In the genomic region with DNA sequence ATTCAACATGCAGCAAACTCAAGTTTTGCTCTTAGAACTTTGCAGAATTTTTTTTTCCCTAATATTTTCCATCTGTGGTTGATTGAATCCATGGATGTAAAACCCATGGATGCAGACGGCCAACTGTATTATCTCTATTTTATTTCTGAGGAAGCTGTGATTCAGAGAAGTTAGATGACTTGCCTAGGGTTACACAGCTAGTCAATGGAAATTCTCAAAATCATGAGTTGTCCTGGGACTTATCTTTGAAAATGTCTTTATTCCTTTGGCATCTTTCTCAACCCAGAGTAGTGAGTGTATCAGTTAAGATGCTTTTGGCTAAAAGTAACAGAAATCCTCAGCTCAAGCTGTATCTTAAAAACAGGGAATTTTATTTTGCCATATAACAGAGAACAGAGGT, we compare ENCODE assay signal across 15 cellular contexts.
"Had no signal": no experiment of that assay in that cellular context is flagged by ENCODE, and none has a peak within 500 bp of the region (broad histone marks: within the 10 kb centered on the region; RNA-seq: fewer than 3 reads in every experiment).

No MANE protein-coding gene starts in this region.

- H3K36me3 Mint-ChIP-seq: activated naive CD4-positive, alpha-beta T cell treated with anti-CD3 and anti-CD28 coated beads, Interleukin-2, amount 50 U/mL, for 72 hours had no signal

- ATAC-seq: activated naive CD4-positive, alpha-beta T cell treated with anti-CD3 and anti-CD28 coated beads, Interleukin-2, amount 50 U/mL, for 72 hours; effector memory CD8-positive, alpha-beta T cell; heart left ventricle; stimulated activated naive CD8-positive, alpha-beta T cell treated with anti-CD3 and anti-CD28 coated beads, Interleukin-15, Interleukin-2, amounts not matched to agents 100 U/mL and 50 U/mL, for 24 hours; T-helper 17 cell had no signal

- H3K27me3 ChIP-seq: adrenal gland, heart left ventricle, right atrium auricular region, tibial artery had no signal

- H3K36me3 ChIP-seq: adrenal gland, heart left ventricle, left ventricle myocardium inferior, right atrium auricular region, tibial artery had no signal

- H3K9me3 Mint-ChIP-seq: effector memory CD8-positive, alpha-beta T cell had no signal

- H3K27ac ChIP-seq: adrenal gland, heart left ventricle, tibial artery had no signal

- H3K9me3 ChIP-seq: adrenal gland, heart left ventricle, left ventricle myocardium inferior, right atrium auricular region, tibial artery had no signal

- H3K4me3 ChIP-seq: adrenal gland, heart left ventricle, left ventricle myocardium inferior, right atrium auricular region, tibial artery had no signal

- H3K27ac Mint-ChIP-seq: activated naive CD4-positive, alpha-beta T cell treated with anti-CD3 and anti-CD28 coated beads, Interleukin-2, amount 50 U/mL, for 72 hours; activated T-helper 1 cell treated with anti-CD3 and anti-CD28 coated beads, Interleukin-12 subunit alpha, Interleukin-12 subunit beta, Interleukin-2, Interleukin-4 antibody, amounts not matched to agents 30 ng/mL and 10 ng/mL and 1 ng/mL, durations not matched to agents 14 hours and 24 hours and 36 hours; effector memory CD8-positive, alpha-beta T cell; progenitor cell of endocrine pancreas; T-helper 17 cell had no signal

- H3K4me3 Mint-ChIP-seq: activated T-helper 1 cell treated with anti-CD3 and anti-CD28 coated beads, Interleukin-12 subunit alpha, Interleukin-12 subunit beta, Interleukin-2, Interleukin-4 antibody, amounts not matched to agents 30 ng/mL and 10 ng/mL and 1 ng/mL, durations not matched to agents 14 hours and 24 hours and 36 hours; effector memory CD8-positive, alpha-beta T cell; T-helper 17 cell had no signal

- DNase-seq: activated CD4-positive, alpha-beta T cell treated with anti-CD3 and anti-CD28 coated beads, Interleukin-2, amount 50 U/mL, for 48 hours; activated gamma-delta T cell treated with Interleukin-2 at 50 U/mL for 16 hours; adrenal gland; effector memory CD8-positive, alpha-beta T cell; heart left ventricle; left ventricle myocardium inferior; occipital lobe; stimulated activated naive CD8-positive, alpha-beta T cell treated with anti-CD3 and anti-CD28 coated beads, Interleukin-15, Interleukin-2, amounts not matched to agents 100 U/mL and 50 U/mL, for 24 hours; substantia nigra; T-helper 17 cell; tibial artery had no signal

- H3K4me1 Mint-ChIP-seq: T-helper 17 cell had no signal
